ENCODE assay signal across 22 cellular contexts in genomic region chr2:239443102-239443620, GRCh38. TPM values are rescaled to one million over a fixed set of nuclear protein-coding genes. Genes with fewer than 3 reads are reported as not detected.
DNase-seq lines count a peak whose midpoint lies in the region; ATAC-seq and TF ChIP-seq lines count a peak whose summit lies in the region.
"Had no signal": no experiment of that assay in that cellular context is flagged by ENCODE, and none has a peak within 500 bp of the region (broad histone marks: within the 10 kb centered on the region; RNA-seq: fewer than 3 reads in every experiment).

No MANE protein-coding gene starts in this region.

- H3K36me3 Mint-ChIP-seq in activated CD8-positive, alpha-beta memory T cell treated with anti-CD3 and anti-CD28 coated beads, Interleukin-2, amount 10 ng/mL, durations not matched to agents 7 days and 5 days = no peaks in the 10 kb centered on the region

- ATAC-seq in activated CD8-positive, alpha-beta memory T cell treated with anti-CD3 and anti-CD28 coated beads, Interleukin-2, amount 10 ng/mL, durations not matched to agents 7 days and 5 days = no peak
- ATAC-seq in HG03159 (IDR thresholded peaks at IDR 0.05; ENCODE audit: unreplicated experiment) = no peak
- ATAC-seq in lower lobe of right lung = no peak
- ATAC-seq: K562 had no signal

- H3K4me3 Mint-ChIP-seq in activated CD8-positive, alpha-beta memory T cell treated with anti-CD3 and anti-CD28 coated beads, Interleukin-2, amount 10 ng/mL, durations not matched to agents 7 days and 5 days = no peak overlapping the region

- H3K27me3 Mint-ChIP-seq in activated CD8-positive, alpha-beta memory T cell treated with anti-CD3 and anti-CD28 coated beads, Interleukin-2, amount 10 ng/mL, durations not matched to agents 7 days and 5 days = peaks cover 64% of the 10 kb centered on the region

- no peak overlapping the region for H2AFZ ChIP-seq in osteoblast (ENCODE audit: low read length)

- peaks cover 10% of the 10 kb centered on the region for H3K4me1 Mint-ChIP-seq in activated CD8-positive, alpha-beta memory T cell treated with anti-CD3 and anti-CD28 coated beads, Interleukin-2, amount 10 ng/mL, durations not matched to agents 7 days and 5 days

- H3K4me1 ChIP-seq in osteoblast (ENCODE audit: insufficient read depth, low read length) = no peaks in the 10 kb centered on the region
- H3K4me1 ChIP-seq in lower lobe of right lung = peaks cover 28% of the 10 kb centered on the region

- H3K4me2 ChIP-seq in osteoblast (ENCODE audit: insufficient read depth, low read length) = no peak overlapping the region
- H3K4me2 ChIP-seq: SK-N-SH had no signal

- CTCF ChIA-PET in activated CD8-positive, alpha-beta memory T cell treated with anti-CD3 and anti-CD28 coated beads, Interleukin-2, amount 10 ng/mL, durations not matched to agents 7 days and 5 days (lab: Charles Lee) = no interaction called here

- DNase-seq in activated CD8-positive, alpha-beta memory T cell treated with anti-CD3 and anti-CD28 coated beads, Interleukin-2, amount 10 ng/mL, durations not matched to agents 7 days and 5 days = peak; percentile 37
- DNase-seq in activated CD8-positive, alpha-beta memory T cell treated with anti-CD3 and anti-CD28 coated beads for 24 hours = no peak
- DNase-seq in substantia nigra (lab: John Stamatoyannopoulos, UW) (no peak), osteoblast (ENCODE audit: insufficient read length, low spot score, missing footprints) (no peak), lower lobe of right lung (no peak)
- DNase-seq: 8988T, AML-193, COR-L47, DMS79, H7, MM.1S, NCI-H1048, NCI-H1436, NCI-H187 treated with DMSO at 0.1 percent for 48 hours, NCI-H510A, SIG-M5, SK-N-SH had no signal

- no peaks in the 10 kb centered on the region for H3K9me3 ChIP-seq in osteoblast (ENCODE audit: low read depth, low read length)
- no peaks in the 10 kb centered on the region for H3K9me3 ChIP-seq in lower lobe of right lung
- H3K9me3 ChIP-seq: SK-N-SH had no signal

- intact Hi-C loops in lower lobe of right lung (cut with DNase I) = no loop called here

- H3K27ac Mint-ChIP-seq in activated CD8-positive, alpha-beta memory T cell treated with anti-CD3 and anti-CD28 coated beads, Interleukin-2, amount 10 ng/mL, durations not matched to agents 7 days and 5 days = no peak overlapping the region

- H4K20me1 ChIP-seq in osteoblast (ENCODE audit: insufficient read depth, low read length) = no peaks in the 10 kb centered on the region

- H3K27me3 ChIP-seq in layer of hippocampus (ENCODE audit: control insufficient read depth, insufficient read depth, low read length) = no peaks in the 10 kb centered on the region
- H3K27me3 ChIP-seq in osteoblast (ENCODE audit: insufficient read depth, low read length) = peaks cover 18% of the 10 kb centered on the region
- no peaks in the 10 kb centered on the region for H3K27me3 ChIP-seq in lower lobe of right lung (ENCODE audit: low read depth)

- no peaks in the 10 kb centered on the region for H3K79me2 ChIP-seq in osteoblast (ENCODE audit: insufficient read depth, low read length)

- H3K4me3 ChIP-seq in osteoblast (ENCODE audit: insufficient read depth, low read length) = no peak overlapping the region
- H3K4me3 ChIP-seq in lower lobe of right lung = no peak overlapping the region
- H3K4me3 ChIP-seq: K562 had no signal

- no peaks in the 10 kb centered on the region for H3K9me3 Mint-ChIP-seq in activated CD8-positive, alpha-beta memory T cell treated with anti-CD3 and anti-CD28 coated beads, Interleukin-2, amount 10 ng/mL, durations not matched to agents 7 days and 5 days (ENCODE audit: low read depth)

- TF ChIP-seq CTCF in osteoblast (IDR thresholded peaks at IDR 0.05; ENCODE audit: extremely low read depth, low read depth, low read length) = no peak
- no peak for TF ChIP-seq CTCF in lower lobe of right lung (IDR thresholded peaks at IDR 0.05)

- H3K36me3 ChIP-seq in osteoblast (ENCODE audit: insufficient read depth, low read length) (no peaks in the 10 kb centered on the region), lower lobe of right lung (no peaks in the 10 kb centered on the region)

- H3K27ac ChIP-seq in cingulate gyrus (ENCODE audit: low read depth, low read length) (peak overlapping the region; percentile 99), layer of hippocampus (ENCODE audit: low read depth, low read length) (peak overlapping the region; percentile 99), substantia nigra (ENCODE audit: low read depth, low read length, poor library complexity, severe bottlenecking) (peak overlapping the region; percentile 98), osteoblast (ENCODE audit: low read depth, low read length) (no peak overlapping the region), lower lobe of right lung (no peak overlapping the region)
- H3K27ac ChIP-seq: HL-60 had no signal

RNA-seq across cellular contexts. Expression of gene HDAC4, which starts 42.3 kb away (rescaled TPM):
- 10 to 100 TPM; 25.2 to 65.1 TPM for total RNA-seq in activated CD8-positive, alpha-beta memory T cell treated with anti-CD3 and anti-CD28 coated beads, Interleukin-2, amount 10 ng/mL, durations not matched to agents 7 days and 5 days
- total RNA-seq in osteoblast (23.3 and 30.8 TPM in 2 replicates), lower lobe of right lung (44.9 TPM)

Comparison
In these comparisons a context has a peak if more than half of its experiments do, and no peak if none do; other contexts are left out.
1. H3K27ac ChIP-seq: peak in cingulate gyrus (single experiment), layer of hippocampus (single experiment) and substantia nigra (single experiment); none in osteoblast (single experiment) and lower lobe of right lung (single experiment).